ENCODE assay signal across 14 cellular contexts in genomic region chr12:25186038-25186787, GRCh38. TPM values are rescaled to one million over a fixed set of nuclear protein-coding genes. Genes with fewer than 3 reads are reported as not detected.
DNase-seq lines count a peak whose midpoint lies in the region; ATAC-seq and FAIRE-seq lines count a peak whose summit lies in the region.
"Had no signal": no experiment of that assay in that cellular context is flagged by ENCODE, and none has a peak within 500 bp of the region (broad histone marks: within the 10 kb centered on the region; RNA-seq: fewer than 3 reads in every experiment).

No MANE protein-coding gene starts in this region.

- no peaks in the 10 kb centered on the region for H3K4me1 ChIP-seq in small intestine (ENCODE audit: control insufficient read depth in 2 of 2, insufficient read depth in 1 of 2, low read depth in 1 of 2, low read length in 1 of 2)

- H3K36me3 ChIP-seq in small intestine (ENCODE audit: control insufficient read depth in 2 of 2, insufficient read depth in 2 of 2, low read length in 2 of 2), result no peaks in the 10 kb centered on the region

- no peaks in the 10 kb centered on the region for H3K9me3 ChIP-seq in small intestine (ENCODE audit: control insufficient read depth, low read depth)
- H3K9me3 ChIP-seq: mucosa of descending colon had no signal

- H3K27me3 Mint-ChIP-seq in activated T-cell treated with anti-CD3 and anti-CD28 coated beads, Interleukin-2, amount 50 U/mL, for 4 hours (ENCODE audit: low read depth), result no peaks in the 10 kb centered on the region
- H3K27me3 Mint-ChIP-seq in T-helper 1 cell treated with Interleukin-12 subunit alpha and Interleukin-12 subunit beta and Interleukin-4 antibody, amounts not matched to agents 30 μg/mL and 1 μg/mL, for 36 hours (ENCODE audit: low read depth), result peaks cover 5% of the 10 kb centered on the region

- H3K4me3 Mint-ChIP-seq in activated T-cell treated with anti-CD3 and anti-CD28 coated beads, Interleukin-2, amount 50 U/mL, for 4 hours, result peak overlapping the region; percentile 73
- peak overlapping the region; percentile 13 for H3K4me3 Mint-ChIP-seq in T-helper 1 cell treated with Interleukin-12 subunit alpha and Interleukin-12 subunit beta and Interleukin-4 antibody, amounts not matched to agents 30 μg/mL and 1 μg/mL, for 36 hours

- ATAC-seq in activated T-cell treated with anti-CD3 and anti-CD28 coated beads, Interleukin-2, amount 50 U/mL, for 4 hours, result peak; percentile 30 to 47
- ATAC-seq in HG02642 (IDR thresholded peaks at IDR 0.05; ENCODE audit: poor library complexity, unreplicated experiment), result peak; percentile 42
- ATAC-seq: mucosa of descending colon had no signal

- no peak overlapping the region for H3K4me3 ChIP-seq in small intestine (ENCODE audit: low read depth in 1 of 2, low read length in 2 of 2)
- H3K4me3 ChIP-seq: mucosa of descending colon had no signal

- peak overlapping the region; percentile 2 for H3K27ac Mint-ChIP-seq in T-helper 1 cell treated with Interleukin-12 subunit alpha and Interleukin-12 subunit beta and Interleukin-4 antibody, amounts not matched to agents 30 μg/mL and 1 μg/mL, for 36 hours

- DNase-seq in activated T-cell treated with anti-CD3 and anti-CD28 coated beads, Interleukin-2, amount 50 U/mL, for 4 hours, result no peak
- no peak for DNase-seq in activated T-cell treated with anti-CD3 and anti-CD28 coated beads, Interleukin-2, amount 50 U/mL, for 1 hour
- DNase-seq in small intestine, result no peak
- DNase-seq in NCI-H128 (lab: John Stamatoyannopoulos, UW; ENCODE audit: unreplicated experiment), result no peak
- no peak for DNase-seq in GM03348 (ENCODE audit: low spot score)
- no peak for DNase-seq in activated CD4-positive, CD25-positive, alpha-beta regulatory T cell treated with anti-CD3 and anti-CD28 coated beads, Interleukin-2, amount 50 U/mL, for 72 hours
- DNase-seq: activated effector memory CD4-positive, alpha-beta T cell treated with Interleukin-2 at 50 U/mL for 16 hours; hippocampal formation; mucosa of descending colon; NK-92 treated with Interleukin-12 subunit alpha and Interleukin-12 subunit beta, amount 100 ng/mL, for 24 hours; stimulated activated naive CD4-positive, alpha-beta T cell treated with Interleukin-2 at 50 U/mL for 16 hours; T-helper 9 cell had no signal

- peaks cover 16% of the 10 kb centered on the region for H3K4me1 Mint-ChIP-seq in activated T-cell treated with anti-CD3 and anti-CD28 coated beads, Interleukin-2, amount 50 U/mL, for 4 hours (ENCODE audit: low read depth)
- H3K4me1 Mint-ChIP-seq in T-helper 1 cell treated with Interleukin-12 subunit alpha and Interleukin-12 subunit beta and Interleukin-4 antibody, amounts not matched to agents 30 μg/mL and 1 μg/mL, for 36 hours (ENCODE audit: low read depth), result peaks cover 12% of the 10 kb centered on the region

- WGBS in small intestine, 3 donors, result 68 to 92% (median 84%) methylated on average over 4 of the region's 4 CpGs

- FAIRE-seq in small intestine (lab: Jason Lieb, UNC), result peak; percentile 70

- no peaks in the 10 kb centered on the region for H3K36me3 Mint-ChIP-seq in activated T-cell treated with anti-CD3 and anti-CD28 coated beads, Interleukin-2, amount 50 U/mL, for 4 hours (ENCODE audit: insufficient read depth)
- no peaks in the 10 kb centered on the region for H3K36me3 Mint-ChIP-seq in T-helper 1 cell treated with Interleukin-12 subunit alpha and Interleukin-12 subunit beta and Interleukin-4 antibody, amounts not matched to agents 30 μg/mL and 1 μg/mL, for 36 hours (ENCODE audit: low read depth)

- no peaks in the 10 kb centered on the region for H3K9me3 Mint-ChIP-seq in activated T-cell treated with anti-CD3 and anti-CD28 coated beads, Interleukin-2, amount 50 U/mL, for 4 hours
- no peaks in the 10 kb centered on the region for H3K9me3 Mint-ChIP-seq in T-helper 1 cell treated with Interleukin-12 subunit alpha and Interleukin-12 subunit beta and Interleukin-4 antibody, amounts not matched to agents 30 μg/mL and 1 μg/mL, for 36 hours

- no peak overlapping the region for H3K27ac ChIP-seq in small intestine (ENCODE audit: low read depth in 1 of 2, low read length in 1 of 2)

- H3K27me3 ChIP-seq in small intestine (ENCODE audit: control insufficient read depth in 2 of 2, insufficient read depth in 2 of 2, low read length in 2 of 2), result no peaks in the 10 kb centered on the region

RNA-seq across cellular contexts. Expression of gene DNAI7, which starts 8.7 kb away (rescaled TPM):
- total RNA-seq in activated T-cell treated with anti-CD3 and anti-CD28 coated beads, Interleukin-2, amount 50 U/mL, for 4 hours, result not detected
- polyA plus RNA-seq in small intestine, result under 1 TPM in 1 of 3 donors, not detected in 2; 0.04 TPM

RNA-seq across cellular contexts. Expression of gene ETFRF1, which starts 8.8 kb away (rescaled TPM):
- total RNA-seq in activated T-cell treated with anti-CD3 and anti-CD28 coated beads, Interleukin-2, amount 50 U/mL, for 4 hours, result 10 to 100 TPM; 10.5 to 11.7 (median 11.4) TPM
- polyA plus RNA-seq in small intestine, result 10 to 100 TPM; 21.8 to 41.6 (median 32.2) TPM
